8 cellular contexts compared by ENCODE assay signal in genomic region chr10:15084502-15084922, GRCh38. TPM values are rescaled to one million over a fixed set of nuclear protein-coding genes. Genes with fewer than 3 reads are reported as not detected.
DNase-seq lines count a peak whose midpoint lies in the region; ATAC-seq and TF ChIP-seq lines count a peak whose summit lies in the region.

No MANE protein-coding gene starts in this region.

- H3K4me3 Mint-ChIP-seq in Calu3 (ENCODE audit: low read depth, unreplicated experiment) = peak overlapping the region; percentile 78

- no peaks in the 10 kb centered on the region for H3K27me3 ChIP-seq in kidney epithelial cell (ENCODE audit: control insufficient read depth, insufficient read depth, low read length)

- no TSS peak for BruUV-seq in Calu3 (replicated peaks; lab: Mats Ljungman, UMichigan)

- H3K9me3 Mint-ChIP-seq in Calu3 (ENCODE audit: low read depth, unreplicated experiment) = no peaks in the 10 kb centered on the region

- ATAC-seq in HG02588 (IDR thresholded peaks at IDR 0.05; ENCODE audit: unreplicated experiment) = no peak

- peak overlapping the region; percentile 66 for H3K27ac Mint-ChIP-seq in Calu3 (ENCODE audit: unreplicated experiment)

- peaks cover 9% of the 10 kb centered on the region for H3K4me1 Mint-ChIP-seq in Calu3 (ENCODE audit: low read depth, unreplicated experiment)

- H3K4me3 ChIP-seq in cardiac fibroblast (replicated peaks in 1 of 2; ENCODE audit: low read depth in 2 of 2, low read length in 2 of 2) = peak overlapping the region; percentile 40 to 47
- H3K4me3 ChIP-seq in kidney epithelial cell (ENCODE audit: low read depth, low read length) = peak overlapping the region; percentile 41

- CTCF ChIA-PET in Calu3 (lab: Charles Lee) = no interaction called here

- H3K27me3 Mint-ChIP-seq in Calu3 (ENCODE audit: unreplicated experiment) = no peaks in the 10 kb centered on the region

- intact Hi-C loops in Calu3 (cut with micrococcal nuclease; ENCODE audit: unreplicated experiment) = no loop called here

- no peaks in the 10 kb centered on the region for H3K36me3 ChIP-seq in kidney epithelial cell (ENCODE audit: control insufficient read depth, insufficient read depth, low read length)

- DNase-seq in Calu3 (peak; percentile 67), NCI-H2029 treated with DMSO at 0.1 percent for 48 hours (lab: John Stamatoyannopoulos, UW) (peak; percentile 13), cardiac fibroblast (ENCODE audit: low read depth in 2 of 2) (peak; percentile 98 to 99), kidney epithelial cell (ENCODE audit: low read depth) (peak; percentile 86), superior temporal gyrus (ENCODE audit: extremely low spot score) (peak; percentile 76), KG1 (lab: John Stamatoyannopoulos, UW) (no peak), islet precursor cell (no peak)

- peaks cover 18% of the 10 kb centered on the region for H3K36me3 Mint-ChIP-seq in Calu3 (ENCODE audit: insufficient read depth, unreplicated experiment)

- TF ChIP-seq CTCF in Calu3 (IDR thresholded peaks at IDR 0.05; ENCODE audit: unreplicated experiment) (no peak), cardiac fibroblast (IDR thresholded peaks at IDR 0.05; ENCODE audit: low read depth, low read length) (no peak), kidney epithelial cell (IDR thresholded peaks at IDR 0.05; ENCODE audit: insufficient read depth, low read length, poor library complexity, severe bottlenecking) (peak; percentile 12)

RNA-seq across cellular contexts. Expression of gene ACBD7, which starts 4.1 kb away (rescaled TPM):
- total RNA-seq in Calu3 (2022) (8.2 and 10.0 TPM in 2 replicates), kidney epithelial cell (1.0 and 1.5 TPM in 2 replicates)

RNA-seq across cellular contexts. Expression of gene RPP38, which starts 12.6 kb away (rescaled TPM):
- 23.4 and 25.8 TPM in 2 replicates for total RNA-seq in Calu3 (2022)
- 23.5 and 26.4 TPM in 2 replicates for total RNA-seq in kidney epithelial cell

RNA-seq across cellular contexts. Expression of gene OLAH, which starts 40.8 kb away (rescaled TPM):
- total RNA-seq in Calu3 (2022) (not detected in 2 replicates), kidney epithelial cell (8.4 TPM in 2 replicates)

Comparison
In these comparisons a context has a peak if more than half of its experiments do, and no peak if none do; other contexts are left out.
1. DNase-seq: peak in Calu3 (single experiment), NCI-H2029 treated with DMSO at 0.1 percent for 48 hours (single experiment), cardiac fibroblast (2 of 2), kidney epithelial cell (single experiment) and superior temporal gyrus (single experiment); none in KG1 (single experiment) and islet precursor cell (single experiment).